Comparison of ENCODE assay signal across 21 cellular contexts in genomic region chr3:185950720-185951119, GRCh38.
"Had no signal": no experiment of that assay in that cellular context is flagged by ENCODE, and none has a peak within 500 bp of the region (broad histone marks: within the 10 kb centered on the region; RNA-seq: fewer than 3 reads in every experiment).

No MANE protein-coding gene starts in this region.

- ATAC-seq: activated CD4-positive, CD25-positive, alpha-beta regulatory T cell treated with anti-CD3 and anti-CD28 coated beads, Interleukin-2, amount 50 U/mL, for 24 hours; activated naive CD8-positive, alpha-beta T cell treated with anti-CD3 and anti-CD28 coated beads, Interleukin-2, amount 50 U/mL, for 24 hours; effector memory CD8-positive, alpha-beta T cell; natural killer cell treated with Interleukin-12 subunit alpha and Interleukin-12 subunit beta and Interleukin-15 and Interleukin-18, amount 100 ng/mL, for 72 hours; stimulated activated naive B cell treated with anti-CD40 and anti-IgM and Interleukin-4, amounts not matched to agents 10 μg/mL and 1 μg/mL and 100 μg/mL, for 72 hours; T-cell had no signal

- H3K4me1 Mint-ChIP-seq: activated naive CD8-positive, alpha-beta T cell treated with anti-CD3 and anti-CD28 coated beads, Interleukin-2, amount 50 U/mL, for 24 hours; memory B cell; stimulated activated naive B cell treated with anti-CD40 and anti-IgM and Interleukin-4, amounts not matched to agents 10 μg/mL and 1 μg/mL and 100 μg/mL, for 72 hours; T-cell had no signal

- H3K4me1 ChIP-seq: left ventricle myocardium inferior, tibial nerve had no signal

- H3K27ac Mint-ChIP-seq: activated naive CD8-positive, alpha-beta T cell treated with anti-CD3 and anti-CD28 coated beads, Interleukin-2, amount 50 U/mL, for 24 hours; dendritic cell treated with granulocyte-macrophage colony-stimulating factor and Interleukin-4, amounts not matched to agents 40 ng/mL and 50 ng/mL, for 4 days; effector memory CD8-positive, alpha-beta T cell; memory B cell; natural killer cell treated with Interleukin-12 subunit alpha and Interleukin-12 subunit beta and Interleukin-15 and Interleukin-18, amount 100 ng/mL, for 72 hours; stimulated activated naive B cell treated with anti-CD40 and anti-IgM and Interleukin-4, amounts not matched to agents 10 μg/mL and 1 μg/mL and 100 μg/mL, for 72 hours had no signal

- H3K4me3 ChIP-seq: left ventricle myocardium inferior, tibial nerve had no signal

- H3K4me3 Mint-ChIP-seq: activated naive CD8-positive, alpha-beta T cell treated with anti-CD3 and anti-CD28 coated beads, Interleukin-2, amount 50 U/mL, for 24 hours; dendritic cell treated with granulocyte-macrophage colony-stimulating factor and Interleukin-4, amounts not matched to agents 40 ng/mL and 50 ng/mL, for 4 days; effector memory CD8-positive, alpha-beta T cell; memory B cell; natural killer cell treated with Interleukin-12 subunit alpha and Interleukin-12 subunit beta and Interleukin-15 and Interleukin-18, amount 100 ng/mL, for 72 hours; stimulated activated naive B cell treated with anti-CD40 and anti-IgM and Interleukin-4, amounts not matched to agents 10 μg/mL and 1 μg/mL and 100 μg/mL, for 72 hours; T-cell had no signal

- H3K36me3 ChIP-seq: left ventricle myocardium inferior, tibial nerve had no signal

- H3K27ac ChIP-seq: left ventricle myocardium inferior, tibial nerve had no signal

- H3K9me3 Mint-ChIP-seq: activated naive CD8-positive, alpha-beta T cell treated with anti-CD3 and anti-CD28 coated beads, Interleukin-2, amount 50 U/mL, for 24 hours; dendritic cell treated with granulocyte-macrophage colony-stimulating factor and Interleukin-4, amounts not matched to agents 40 ng/mL and 50 ng/mL, for 4 days; effector memory CD8-positive, alpha-beta T cell; memory B cell; natural killer cell treated with Interleukin-12 subunit alpha and Interleukin-12 subunit beta and Interleukin-15 and Interleukin-18, amount 100 ng/mL, for 72 hours; T-cell had no signal

- H3K36me3 Mint-ChIP-seq: memory B cell; natural killer cell treated with Interleukin-12 subunit alpha and Interleukin-12 subunit beta and Interleukin-15 and Interleukin-18, amount 100 ng/mL, for 72 hours; stimulated activated naive B cell treated with anti-CD40 and anti-IgM and Interleukin-4, amounts not matched to agents 10 μg/mL and 1 μg/mL and 100 μg/mL, for 72 hours; T-cell had no signal

- DNase-seq: activated CD4-positive, alpha-beta T cell treated with anti-CD3 and anti-CD28 coated beads, Interleukin-2, amount 50 U/mL, for 1 hour; activated CD8-positive, alpha-beta memory T cell treated with anti-CD3 and anti-CD28 coated beads for 24 hours; activated naive CD4-positive, alpha-beta T cell treated with Interleukin-2 at 50 U/mL for 16 hours; activated naive CD8-positive, alpha-beta T cell treated with anti-CD3 and anti-CD28 coated beads, Interleukin-2, amount 50 U/mL, for 24 hours; aorta; cerebellar nuclear complex; effector memory CD8-positive, alpha-beta T cell; erythroblast; hippocampal formation; kidney; left ventricle myocardium inferior; retina; stimulated activated CD4-positive, alpha-beta T cell treated with anti-CD3 and anti-CD28 coated beads, Interleukin-4, amount 100 ng/mL, for 1 hour; stimulated activated naive B cell treated with anti-CD40 and anti-IgM and Interleukin-4, amounts not matched to agents 10 μg/mL and 1 μg/mL and 100 μg/mL, for 72 hours; T-cell; T-helper 9 cell had no signal
